Comparison of ENCODE assay signal across 27 cellular contexts in genomic region chr17:4769628-4770027, GRCh38. TPM values are rescaled to one million over a fixed set of nuclear protein-coding genes. Genes with fewer than 3 reads are reported as not detected.
DNase-seq lines count a peak whose midpoint lies in the region; ATAC-seq, FAIRE-seq and TF ChIP-seq lines count a peak whose summit lies in the region.
"Had no signal": no experiment of that assay in that cellular context is flagged by ENCODE, and none has a peak within 500 bp of the region (broad histone marks: within the 10 kb centered on the region; RNA-seq: fewer than 3 reads in every experiment).

No MANE protein-coding gene starts in this region.

- in situ Hi-C loops in mammary epithelial cell (cut with MboI; ENCODE audit: low sequenced_read_pairs in 2 of 2): no loop called here

- no peaks in the 10 kb centered on the region for H3K36me3 ChIP-seq in mammary epithelial cell (ENCODE audit: insufficient read depth, low read length)
- H3K36me3 ChIP-seq in small intestine (ENCODE audit: control insufficient read depth in 2 of 2, insufficient read depth in 2 of 2, low read length in 2 of 2): no peaks in the 10 kb centered on the region
- no peaks in the 10 kb centered on the region for H3K36me3 ChIP-seq in SJCRH30
- H3K36me3 ChIP-seq: BLaER1, esophagus squamous epithelium, right atrium auricular region, tibial nerve had no signal

- 75% methylated on average over 2 of the region's 2 CpGs for WGBS in mammary epithelial cell (ENCODE audit: low coverage, missing lambda C conversion rate)
- 89 to 97% (median 96%) methylated on average over 2 of the region's 2 CpGs for WGBS in small intestine, 3 donors

- no peak for ATAC-seq in HG03280 (IDR thresholded peaks at IDR 0.05; ENCODE audit: unreplicated experiment)
- ATAC-seq: body of pancreas; left cardiac atrium; stimulated activated naive CD8-positive, alpha-beta T cell treated with anti-CD3 and anti-CD28 coated beads, Interleukin-15, amount 100 ng/mL, for 72 hours; T-cell had no signal

- no TSS peak for BruUV-seq in mammary epithelial cell (replicated peaks; lab: Mats Ljungman, UMichigan)

- H3K27me3 ChIP-seq in mammary epithelial cell (ENCODE audit: insufficient read depth, low read length) (no peaks in the 10 kb centered on the region), small intestine (ENCODE audit: control insufficient read depth in 2 of 2, insufficient read depth in 2 of 2, low read length in 2 of 2) (peaks cover 0 to 2% of the 10 kb centered on the region in 2 donors), SJCRH30 (no peaks in the 10 kb centered on the region)
- H3K27me3 ChIP-seq: BLaER1, body of pancreas, right atrium auricular region had no signal

- dilution Hi-C loops in mammary epithelial cell (cut with HindIII; ENCODE audit: low sequenced_read_pairs): loop anchor here (5.0 kb wide), 1 partner anchor 73 kb away; no protein-coding TSS in a partner anchor

- no peak for DNase-seq in activated CD4-positive, alpha-beta T cell treated with anti-CD3 and anti-CD28 coated beads, Interleukin-2, amount 10 ng/mL, durations not matched to agents 24 days and 14 days
- DNase-seq in activated CD4-positive, alpha-beta T cell treated with anti-CD3 and anti-CD28 coated beads for 1 hour: no peak
- DNase-seq in M059J (ENCODE audit: low read depth) (peak; percentile 43), mammary epithelial cell (peak; percentile 46), small intestine (peak; percentile 72), SJCRH30 (no peak), iPS-NIHi7 (ENCODE audit: extremely low spot score) (no peak)
- DNase-seq: activated CD4-positive, CD25-positive, alpha-beta regulatory T cell treated with anti-CD3 and anti-CD28 coated beads, Interleukin-2, amount 50 U/mL, for 72 hours; body of pancreas; esophagus squamous epithelium; left cardiac atrium; naive B cell; NCI-H1694 treated with DMSO at 0.1 percent for 48 hours; occipital lobe; Right ventricle myocardium superior; stimulated activated naive CD8-positive, alpha-beta T cell treated with anti-CD3 and anti-CD28 coated beads, Interleukin-15, amount 100 ng/mL, for 72 hours; T-cell had no signal

- H3K4me3 ChIP-seq in mammary epithelial cell (replicated peaks in 1 of 3; ENCODE audit: insufficient read depth in 1 of 3, low read depth in 2 of 3, low read length in 3 of 3): no peak overlapping the region
- no peak overlapping the region for H3K4me3 ChIP-seq in small intestine (ENCODE audit: low read depth in 1 of 2, low read length in 2 of 2)
- no peak overlapping the region for H3K4me3 ChIP-seq in SJCRH30
- H3K4me3 ChIP-seq: BLaER1, body of pancreas, esophagus squamous epithelium, right atrium auricular region, tibial nerve had no signal

- CTCF ChIA-PET in mammary epithelial cell (lab: Charles Lee; ENCODE audit: low non-redundant PET): no interaction called here

- no peak overlapping the region for H3K9ac ChIP-seq in mammary epithelial cell (ENCODE audit: insufficient read depth, low read length)
- H3K9ac ChIP-seq: BLaER1 had no signal

- H3K27ac ChIP-seq in mammary epithelial cell (ENCODE audit: insufficient read depth, low read depth, low read length): no peak overlapping the region
- peak overlapping the region; percentile 30 to 57 for H3K27ac ChIP-seq in small intestine (ENCODE audit: low read depth in 1 of 2, low read length in 1 of 2)
- no peak overlapping the region for H3K27ac ChIP-seq in SJCRH30
- H3K27ac ChIP-seq: BLaER1, body of pancreas, esophagus squamous epithelium, right atrium auricular region, tibial nerve had no signal

- H3K9me3 ChIP-seq in mammary epithelial cell (replicated peaks; ENCODE audit: insufficient read depth, low read length) (no peaks in the 10 kb centered on the region), small intestine (ENCODE audit: control insufficient read depth, low read depth) (no peaks in the 10 kb centered on the region), SJCRH30 (replicated peaks) (no peaks in the 10 kb centered on the region)
- H3K9me3 ChIP-seq: BLaER1, body of pancreas, esophagus squamous epithelium, right atrium auricular region, tibial nerve had no signal

- no peak for FAIRE-seq in small intestine (lab: Jason Lieb, UNC)
- FAIRE-seq: A204.1, H1, TTC549 had no signal

- H2AFZ ChIP-seq in mammary epithelial cell (ENCODE audit: low read depth, low read length): no peak overlapping the region

- H3K4me1 Mint-ChIP-seq in activated CD4-positive, alpha-beta T cell treated with anti-CD3 and anti-CD28 coated beads, Interleukin-2, amount 10 ng/mL, durations not matched to agents 24 days and 14 days: peaks cover 14% of the 10 kb centered on the region

- peak overlapping the region; percentile 37 for H3K27ac Mint-ChIP-seq in activated CD4-positive, alpha-beta T cell treated with anti-CD3 and anti-CD28 coated beads, Interleukin-2, amount 10 ng/mL, durations not matched to agents 24 days and 14 days
- H3K27ac Mint-ChIP-seq: activated naive CD4-positive, alpha-beta T cell treated with anti-CD3 and anti-CD28 coated beads, Interleukin-2, amount 50 U/mL, for 72 hours; activated T-helper 1 cell treated with anti-CD3 and anti-CD28 coated beads, Interleukin-12 subunit alpha, Interleukin-12 subunit beta, Interleukin-2, Interleukin-4 antibody, amounts not matched to agents 30 ng/mL and 10 ng/mL and 1 ng/mL, durations not matched to agents 14 hours and 24 hours and 36 hours; naive B cell; stimulated activated naive CD8-positive, alpha-beta T cell treated with anti-CD3 and anti-CD28 coated beads, Interleukin-15, amount 100 ng/mL, for 72 hours; T-cell had no signal

- no peaks in the 10 kb centered on the region for H4K20me1 ChIP-seq in mammary epithelial cell (ENCODE audit: insufficient read depth, low read length)
- H4K20me1 ChIP-seq: BLaER1 had no signal

- H3K4me2 ChIP-seq in mammary epithelial cell (ENCODE audit: insufficient read depth, low read depth, low read length): no peak overlapping the region
- H3K4me2 ChIP-seq: BLaER1 had no signal

- peaks cover 8% of the 10 kb centered on the region for H3K27me3 Mint-ChIP-seq in activated CD4-positive, alpha-beta T cell treated with anti-CD3 and anti-CD28 coated beads, Interleukin-2, amount 10 ng/mL, durations not matched to agents 24 days and 14 days

- no peak for TF ChIP-seq CTCF in mammary epithelial cell (conservative IDR thresholded peaks at IDR 0.05 in 1 of 2, IDR thresholded peaks at IDR 0.05 in 1 of 2; ENCODE audit: extremely low read depth in 1 of 2, insufficient read depth in 1 of 2, low read depth in 1 of 2, low read length in 2 of 2)

- H3K4me3 Mint-ChIP-seq in activated CD4-positive, alpha-beta T cell treated with anti-CD3 and anti-CD28 coated beads, Interleukin-2, amount 10 ng/mL, durations not matched to agents 24 days and 14 days: no peak overlapping the region
- H3K4me3 Mint-ChIP-seq: activated T-helper 1 cell treated with anti-CD3 and anti-CD28 coated beads, Interleukin-12 subunit alpha, Interleukin-12 subunit beta, Interleukin-2, Interleukin-4 antibody, amounts not matched to agents 30 ng/mL and 10 ng/mL and 1 ng/mL, durations not matched to agents 14 hours and 24 hours and 36 hours; naive B cell; stimulated activated naive CD8-positive, alpha-beta T cell treated with anti-CD3 and anti-CD28 coated beads, Interleukin-15, amount 100 ng/mL, for 72 hours; T-cell had no signal

- no peaks in the 10 kb centered on the region for H3K36me3 Mint-ChIP-seq in activated CD4-positive, alpha-beta T cell treated with anti-CD3 and anti-CD28 coated beads, Interleukin-2, amount 10 ng/mL, durations not matched to agents 24 days and 14 days (ENCODE audit: low read depth)
- H3K36me3 Mint-ChIP-seq: activated naive CD4-positive, alpha-beta T cell treated with anti-CD3 and anti-CD28 coated beads, Interleukin-2, amount 50 U/mL, for 72 hours; naive B cell; T-cell had no signal

- intact Hi-C loops in activated CD4-positive, alpha-beta T cell treated with anti-CD3 and anti-CD28 coated beads, Interleukin-2, amount 10 ng/mL, durations not matched to agents 24 days and 14 days (cut with micrococcal nuclease): no loop called here
- intact Hi-C loops in mammary epithelial cell (cut with micrococcal nuclease): no loop called here

- H3K4me1 ChIP-seq in mammary epithelial cell (ENCODE audit: insufficient read depth, low read length) (no peaks in the 10 kb centered on the region), small intestine (ENCODE audit: control insufficient read depth in 2 of 2, insufficient read depth in 1 of 2, low read depth in 1 of 2, low read length in 1 of 2) (peaks cover 0 to 7% of the 10 kb centered on the region in 2 donors), SJCRH30 (no peaks in the 10 kb centered on the region)
- H3K4me1 ChIP-seq: esophagus squamous epithelium, right atrium auricular region, tibial nerve had no signal

- H3K79me2 ChIP-seq in mammary epithelial cell (ENCODE audit: insufficient read depth, low read length): no peaks in the 10 kb centered on the region

- no peaks in the 10 kb centered on the region for H3K9me3 Mint-ChIP-seq in activated CD4-positive, alpha-beta T cell treated with anti-CD3 and anti-CD28 coated beads, Interleukin-2, amount 10 ng/mL, durations not matched to agents 24 days and 14 days
- H3K9me3 Mint-ChIP-seq: activated naive CD4-positive, alpha-beta T cell treated with anti-CD3 and anti-CD28 coated beads, Interleukin-2, amount 50 U/mL, for 72 hours; activated T-helper 1 cell treated with anti-CD3 and anti-CD28 coated beads, Interleukin-12 subunit alpha, Interleukin-12 subunit beta, Interleukin-2, Interleukin-4 antibody, amounts not matched to agents 30 ng/mL and 10 ng/mL and 1 ng/mL, durations not matched to agents 14 hours and 24 hours and 36 hours; naive B cell; stimulated activated naive CD8-positive, alpha-beta T cell treated with anti-CD3 and anti-CD28 coated beads, Interleukin-15, amount 100 ng/mL, for 72 hours; T-cell had no signal

RNA-seq across cellular contexts. Expression of gene TM4SF5, which starts 2.1 kb away (rescaled TPM):
- not detected in 2 replicates for total RNA-seq in activated CD4-positive, alpha-beta T cell treated with anti-CD3 and anti-CD28 coated beads, Interleukin-2, amount 10 ng/mL, durations not matched to agents 24 days and 14 days
- not detected in 2 replicates for total RNA-seq in M059J (2014; rRNA removed; shearing (Covaris generic))
- total RNA-seq in mammary epithelial cell: not detected
- polyA plus RNA-seq in mammary epithelial cell (not detected), small intestine (100 to 1,000 TPM in 2 of 3 donors, 10 to 100 TPM in 1; 72.5 to 503 (median 491) TPM)
- polyA minus RNA-seq in mammary epithelial cell: not detected
- not detected in 2 replicates for total RNA-seq in SJCRH30 (2014; rRNA removed; shearing (Covaris generic))
- total RNA-seq: activated naive CD4-positive, alpha-beta T cell treated with anti-CD3 and anti-CD28 coated beads, Interleukin-2, amount 50 U/mL, for 72 hours; activated T-helper 1 cell treated with anti-CD3 and anti-CD28 coated beads, Interleukin-12 subunit alpha, Interleukin-12 subunit beta, Interleukin-2, Interleukin-4 antibody, amounts not matched to agents 30 ng/mL and 10 ng/mL and 1 ng/mL, durations not matched to agents 14 hours and 24 hours and 36 hours; esophagus squamous epithelium; H1; left cardiac atrium; mesenteric fat pad; occipital lobe; right atrium auricular region; Right ventricle myocardium superior; T-cell; tibial nerve had no signal
- polyA plus RNA-seq: H1 had no signal

RNA-seq across cellular contexts. Expression of gene VMO1, which starts 16.5 kb away (rescaled TPM):
- not detected in 2 replicates for total RNA-seq in activated CD4-positive, alpha-beta T cell treated with anti-CD3 and anti-CD28 coated beads, Interleukin-2, amount 10 ng/mL, durations not matched to agents 24 days and 14 days
- 0.34 TPM in 1 of 2 replicates, not detected in the other for total RNA-seq in M059J (2014; rRNA removed; shearing (Covaris generic))
- total RNA-seq in mammary epithelial cell: under 1 TPM; 0.17 to 0.87 TPM
- polyA plus RNA-seq in mammary epithelial cell (0.20 TPM), small intestine (1 to 10 TPM; 1.7 to 6.9 (median 6.8) TPM)
- polyA minus RNA-seq in mammary epithelial cell: not detected
- 4.3 and 8.3 TPM in 2 replicates for total RNA-seq in SJCRH30 (2014; rRNA removed; shearing (Covaris generic))
- total RNA-seq: activated T-helper 1 cell treated with anti-CD3 and anti-CD28 coated beads, Interleukin-12 subunit alpha, Interleukin-12 subunit beta, Interleukin-2, Interleukin-4 antibody, amounts not matched to agents 30 ng/mL and 10 ng/mL and 1 ng/mL, durations not matched to agents 14 hours and 24 hours and 36 hours; body of pancreas; H1 had no signal

RNA-seq across cellular contexts. Expression of gene GLTPD2, which starts 19.1 kb away (rescaled TPM):
- total RNA-seq in activated CD4-positive, alpha-beta T cell treated with anti-CD3 and anti-CD28 coated beads, Interleukin-2, amount 10 ng/mL, durations not matched to agents 24 days and 14 days: not detected in 2 replicates
- not detected in 2 replicates for total RNA-seq in M059J (2014; rRNA removed; shearing (Covaris generic))
- total RNA-seq in mammary epithelial cell: not detected
- not detected for polyA plus RNA-seq in mammary epithelial cell
- not detected for polyA minus RNA-seq in mammary epithelial cell
- 10 to 100 TPM in 2 of 3 donors, 1 to 10 TPM in 1; 4.2 to 49.4 (median 21.2) TPM for polyA plus RNA-seq in small intestine
- not detected in 2 replicates for total RNA-seq in SJCRH30 (2014; rRNA removed; shearing (Covaris generic))
- total RNA-seq: activated naive CD4-positive, alpha-beta T cell treated with anti-CD3 and anti-CD28 coated beads, Interleukin-2, amount 50 U/mL, for 72 hours; activated T-helper 1 cell treated with anti-CD3 and anti-CD28 coated beads, Interleukin-12 subunit alpha, Interleukin-12 subunit beta, Interleukin-2, Interleukin-4 antibody, amounts not matched to agents 30 ng/mL and 10 ng/mL and 1 ng/mL, durations not matched to agents 14 hours and 24 hours and 36 hours; body of pancreas; H1; left cardiac atrium; mesenteric fat pad; occipital lobe; right atrium auricular region; Right ventricle myocardium superior; T-cell; tibial nerve had no signal
- polyA plus RNA-seq: H1 had no signal

RNA-seq across cellular contexts. Expression of gene PSMB6, which starts 26.3 kb away (rescaled TPM):
- total RNA-seq in activated CD4-positive, alpha-beta T cell treated with anti-CD3 and anti-CD28 coated beads, Interleukin-2, amount 10 ng/mL, durations not matched to agents 24 days and 14 days: 208 and 209 TPM in 2 replicates
- total RNA-seq in M059J (2014; rRNA removed; shearing (Covaris generic)): 296 and 331 TPM in 2 replicates
- 100 to 1,000 TPM; 104 to 144 TPM for total RNA-seq in mammary epithelial cell
- polyA plus RNA-seq in mammary epithelial cell: 277 TPM
- polyA minus RNA-seq in mammary epithelial cell: 140 TPM
- polyA plus RNA-seq in small intestine: 100 to 1,000 TPM; 170 to 219 (median 177) TPM
- total RNA-seq in SJCRH30 (2014; rRNA removed; shearing (Covaris generic)): 120 and 135 TPM in 2 replicates

RNA-seq across cellular contexts. Expression of gene CXCL16, which starts 29.9 kb away (rescaled TPM):
- total RNA-seq in activated CD4-positive, alpha-beta T cell treated with anti-CD3 and anti-CD28 coated beads, Interleukin-2, amount 10 ng/mL, durations not matched to agents 24 days and 14 days: 1.8 and 2.5 TPM in 2 replicates
- total RNA-seq in M059J (2014; rRNA removed; shearing (Covaris generic)): 2.9 and 5.5 TPM in 2 replicates
- 10 to 100 TPM; 12.7 to 20.2 TPM for total RNA-seq in mammary epithelial cell
- polyA plus RNA-seq in mammary epithelial cell (13.1 TPM), small intestine (10 to 100 TPM; 37.5 to 77.8 (median 46.3) TPM)
- polyA minus RNA-seq in mammary epithelial cell: 57.9 TPM
- total RNA-seq in SJCRH30 (2014; rRNA removed; shearing (Covaris generic)): not detected in 2 replicates

Comparison
In these comparisons a context has a peak if more than half of its experiments do, and no peak if none do; other contexts are left out.
1. DNase-seq: peak in M059J (single experiment), mammary epithelial cell (single experiment) and small intestine (single experiment); none in activated CD4-positive, alpha-beta T cell treated with anti-CD3 and anti-CD28 coated beads, Interleukin-2, amount 10 ng/mL, durations not matched to agents 24 days and 14 days (single experiment), activated CD4-positive, alpha-beta T cell treated with anti-CD3 and anti-CD28 coated beads for 1 hour (single experiment), SJCRH30 (0 of 2) and iPS-NIHi7 (single experiment).
2. H3K27ac ChIP-seq: peak in small intestine (2 of 2); none in mammary epithelial cell (single experiment) and SJCRH30 (single experiment).